26 cellular contexts compared by ENCODE assay signal in the genomic region with DNA sequence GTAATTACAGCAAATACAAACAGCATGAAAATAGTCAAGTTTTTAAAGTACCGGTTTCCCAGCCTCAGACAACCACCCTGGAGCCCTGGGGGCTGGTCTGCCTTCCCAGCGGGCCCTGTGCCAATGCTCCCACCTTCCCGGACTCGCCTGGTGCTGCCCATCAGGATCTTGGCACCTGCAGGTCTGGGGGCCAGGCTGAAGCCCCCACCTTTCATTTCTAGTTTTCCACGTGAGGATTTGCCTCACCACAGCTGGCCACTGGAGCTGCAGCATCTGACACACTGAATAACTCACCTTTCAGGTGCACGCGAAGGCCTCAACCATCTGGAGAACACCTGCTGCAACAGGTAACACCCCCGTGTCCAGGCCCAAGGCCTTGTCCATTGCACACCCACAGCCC.
DNase-seq lines count a peak whose midpoint lies in the region; ATAC-seq and TF ChIP-seq lines count a peak whose summit lies in the region.
"Had no signal": no experiment of that assay in that cellular context is flagged by ENCODE, and none has a peak within 500 bp of the region (broad histone marks: within the 10 kb centered on the region; RNA-seq: fewer than 3 reads in every experiment).

No MANE protein-coding gene starts in this region.

- H3K4me1 ChIP-seq in RWPE2 (ENCODE audit: insufficient read depth, poor library complexity, severe bottlenecking), result no peaks in the 10 kb centered on the region
- H3K4me1 ChIP-seq in hepatocyte (ENCODE audit: insufficient read depth), result peaks cover 9% of the 10 kb centered on the region
- H3K4me1 ChIP-seq: HAP-1 had no signal

- 83% methylated on average over 8 of the region's 8 CpGs for WGBS in hepatocyte (ENCODE audit: low lambda C conversion rate, missing lambda C conversion rate)

- no peaks in the 10 kb centered on the region for H3K9me2 ChIP-seq in hepatocyte (replicated peaks; ENCODE audit: insufficient read depth)

- TF ChIP-seq CTCF in RWPE2 (IDR thresholded peaks at IDR 0.05; ENCODE audit: poor library complexity, severe bottlenecking) (no peak), hepatocyte (IDR thresholded peaks at IDR 0.05; ENCODE audit: poor library complexity) (no peak)

- H3K27ac ChIP-seq in RWPE2 (ENCODE audit: poor library complexity, severe bottlenecking) (no peak overlapping the region), hepatocyte (peak overlapping the region; percentile 84)
- H3K27ac ChIP-seq: GM23248, KMS-11, RWPE1 had no signal

- ATAC-seq in RWPE2 (ENCODE audit: low read depth), result no peak
- no peak for ATAC-seq in sciatic nerve
- ATAC-seq in HG03108 (IDR thresholded peaks at IDR 0.05; ENCODE audit: unreplicated experiment), result no peak
- ATAC-seq: Panc1 had no signal

- H3K4me2 ChIP-seq in hepatocyte, result no peak overlapping the region
- H3K4me2 ChIP-seq: KMS-11 had no signal

- H3K9me3 ChIP-seq in RWPE2 (ENCODE audit: severe bottlenecking), result no peaks in the 10 kb centered on the region
- no peaks in the 10 kb centered on the region for H3K9me3 ChIP-seq in hepatocyte (ENCODE audit: low read depth)
- H3K9me3 ChIP-seq: BE2C, HAP-1 had no signal

- DNase-seq in NCI-H146 (lab: John Stamatoyannopoulos, UW), result peak; percentile 37
- no peak for DNase-seq in NCI-H146 treated with DMSO at 0.1 percent for 48 hours (lab: John Stamatoyannopoulos, UW; ENCODE audit: unreplicated experiment)
- peak; percentile 31 for DNase-seq in RWPE2 (ENCODE audit: low spot score)
- DNase-seq in hepatocyte (ENCODE audit: low spot score), result no peak
- DNase-seq in sciatic nerve (ENCODE audit: low spot score), result peak; percentile 39
- no peak for DNase-seq in C1 segment of cervical spinal cord (lab: John Stamatoyannopoulos, UW)
- no peak for DNase-seq in HK-2 (ENCODE audit: unreplicated experiment)
- DNase-seq: 8988T; ACHN; BE2C; CD4-positive, CD25-positive, alpha-beta regulatory T cell; DMS53; GM23248; HFFc6; NCI-H1048; NCI-H1436; NCI-H1930; NCI-H446; NCI-H524 treated with DMSO at 0.1 percent for 48 hours; NCI-H82; SHP77 treated with DMSO at 0.1 percent for 48 hours had no signal

- H3K36me3 ChIP-seq in RWPE2 (ENCODE audit: low read depth), result no peaks in the 10 kb centered on the region
- H3K36me3 ChIP-seq in hepatocyte (replicated peaks; ENCODE audit: insufficient read depth, low read depth), result no peaks in the 10 kb centered on the region
- H3K36me3 ChIP-seq: BE2C, HAP-1 had no signal

- no peaks in the 10 kb centered on the region for H3K79me2 ChIP-seq in hepatocyte

- no peaks in the 10 kb centered on the region for H4K20me1 ChIP-seq in hepatocyte (ENCODE audit: insufficient read depth, poor library complexity, severe bottlenecking)

- no peak overlapping the region for H2AFZ ChIP-seq in hepatocyte
- H2AFZ ChIP-seq: GM23248 had no signal

- no peaks in the 10 kb centered on the region for H3K27me3 ChIP-seq in RWPE2 (ENCODE audit: insufficient read depth, poor library complexity, severe bottlenecking)
- H3K27me3 ChIP-seq in hepatocyte, result peaks cover 3% of the 10 kb centered on the region
- H3K27me3 ChIP-seq: BE2C had no signal

- intact Hi-C loops in sciatic nerve (cut with DNase I), result no loop called here

- no peak overlapping the region for H3K4me3 ChIP-seq in RWPE2 (ENCODE audit: severe bottlenecking)
- no peak overlapping the region for H3K4me3 ChIP-seq in hepatocyte
- H3K4me3 ChIP-seq: GM23248, HAP-1 had no signal

Comparison
In these comparisons a context has a peak if more than half of its experiments do, and no peak if none do; other contexts are left out.
1. DNase-seq: peak in NCI-H146 (single experiment), RWPE2 (single experiment) and sciatic nerve (single experiment); none in NCI-H146 treated with DMSO at 0.1 percent for 48 hours (single experiment), hepatocyte (single experiment), C1 segment of cervical spinal cord (0 of 14) and HK-2 (single experiment).